8 cellular contexts compared by ENCODE assay signal in genomic region chr1:12435639-12436344, GRCh38.
DNase-seq lines count a peak whose midpoint lies in the region; ATAC-seq, FAIRE-seq and TF ChIP-seq lines count a peak whose summit lies in the region.

No MANE protein-coding gene starts in this region.

- H3K9me3 ChIP-seq in Peyer's patch (no peaks in the 10 kb centered on the region), esophagus squamous epithelium (no peaks in the 10 kb centered on the region)

- H3K4me3 Mint-ChIP-seq in nephron progenitor cell = no peak overlapping the region

- H3K4me3 ChIP-seq in Peyer's patch = no peak overlapping the region
- H3K4me3 ChIP-seq in esophagus squamous epithelium = no peak overlapping the region

- H3K27ac ChIP-seq in Peyer's patch = peak overlapping the region; percentile 12 to 59 (median 27)
- peak overlapping the region; percentile 81 to 89 (median 85) for H3K27ac ChIP-seq in esophagus squamous epithelium

- H3K27me3 Mint-ChIP-seq in nephron progenitor cell (ENCODE audit: low read depth, poor library complexity) = peaks cover 3% of the 10 kb centered on the region

- peaks cover 76% of the 10 kb centered on the region for H3K4me1 Mint-ChIP-seq in nephron progenitor cell

- peak; percentile 56 for ATAC-seq in HG02610 (IDR thresholded peaks at IDR 0.05; ENCODE audit: unreplicated experiment)

- H3K36me3 ChIP-seq in Peyer's patch (peaks cover 0 to 11% (median 0%) of the 10 kb centered on the region in 3 donors), esophagus squamous epithelium (peaks cover 0 to 40% (median 0%) of the 10 kb centered on the region in 3 donors)

- intact Hi-C loops in esophagus squamous epithelium (cut with DNase I) = no loop called here

- peaks cover 37% of the 10 kb centered on the region for H3K36me3 Mint-ChIP-seq in nephron progenitor cell (ENCODE audit: low read depth)

- H3K9me3 Mint-ChIP-seq in nephron progenitor cell = peaks cover 18% of the 10 kb centered on the region

- TF ChIP-seq POLR2A in Peyer's patch (IDR thresholded peaks at IDR 0.05) (no peak), esophagus squamous epithelium (IDR thresholded peaks at IDR 0.05) (no peak)

- DNase-seq in GM18507 (ENCODE audit: extremely low spot score, insufficient read length, low read depth) = peak; percentile 35
- DNase-seq in Peyer's patch = peak in 1 of 3 donors; percentile 57
- no peak for DNase-seq in esophagus squamous epithelium (lab: John Stamatoyannopoulos, UW)
- peak; percentile 43 to 50 for DNase-seq in stimulated activated CD8-positive, alpha-beta memory T cell treated with anti-CD3 and anti-CD28 coated beads, Interleukin-15, amount 100 ng/mL, for 48 hours (ENCODE audit: low read depth in 2 of 2)
- no peak for DNase-seq in NCI-H1930 (lab: John Stamatoyannopoulos, UW)
- DNase-seq in nephron progenitor cell = no peak
- DNase-seq in NCI-H2171 treated with DMSO at 0.1 percent for 48 hours (lab: John Stamatoyannopoulos, UW) = no peak

- peak; percentile 96 for FAIRE-seq in GM18507 (lab: Jason Lieb, UNC)

- H3K27me3 ChIP-seq in Peyer's patch = no peaks in the 10 kb centered on the region
- no peaks in the 10 kb centered on the region for H3K27me3 ChIP-seq in esophagus squamous epithelium

- no peak for TF ChIP-seq CTCF in Peyer's patch (IDR thresholded peaks at IDR 0.05)
- no peak for TF ChIP-seq CTCF in esophagus squamous epithelium (IDR thresholded peaks at IDR 0.05)
- no peak for TF ChIP-seq CTCF in nephron progenitor cell (IDR thresholded peaks at IDR 0.05)

- 46 to 53% methylated on average over 7 to 8 of the region's 8 CpGs for WGBS in esophagus squamous epithelium, 2 donors

- peaks cover 0 to 29% (median 5%) of the 10 kb centered on the region in 4 donors for H3K4me1 ChIP-seq in Peyer's patch
- peaks cover 46 to 76% (median 66%) of the 10 kb centered on the region in 3 donors for H3K4me1 ChIP-seq in esophagus squamous epithelium

- no peak overlapping the region for H3K27ac Mint-ChIP-seq in nephron progenitor cell

Comparison
In these comparisons a context has a peak if more than half of its experiments do, and no peak if none do; other contexts are left out.
1. DNase-seq: peak in GM18507 (single experiment) and stimulated activated CD8-positive, alpha-beta memory T cell treated with anti-CD3 and anti-CD28 coated beads, Interleukin-15, amount 100 ng/mL, for 48 hours (2 of 2); none in esophagus squamous epithelium (single experiment), NCI-H1930 (0 of 2), nephron progenitor cell (single experiment) and NCI-H2171 treated with DMSO at 0.1 percent for 48 hours (single experiment).